ENCODE assay signal across 1 cellular context in genomic region chr10:100346351-100346764, GRCh38.
TF ChIP-seq lines count a peak whose summit lies in the region.

No MANE protein-coding gene starts in this region.

TF ChIP-seq in K562, 482 proteins besides CTCF, POLR2A, EP300 and RAD21 (continued from another document and continues in another):
- TF ChIP-seq ZFP91 (CRISPR knock-in tag; IDR thresholded peaks at IDR 0.05) (no peak), FOXK1 (CRISPR knock-in tag; IDR thresholded peaks at IDR 0.05; ENCODE audit: borderline replicate concordance) (no peak), HMG20A (CRISPR knock-in tag; conservative IDR thresholded peaks at IDR 0.05) (no peak), SAFB2 (IDR thresholded peaks at IDR 0.05; ENCODE audit: borderline replicate concordance, low read depth, low read length, severe bottlenecking) (no peak), HSF4 (CRISPR knock-in tag; IDR thresholded peaks at IDR 0.05; ENCODE audit: borderline replicate concordance) (no peak), HMG20B (CRISPR knock-in tag; IDR thresholded peaks at IDR 0.05) (no peak), POLR3G (IDR thresholded peaks at IDR 0.05; ENCODE audit: extremely low read depth, insufficient read length, insufficient replicate concordance) (no peak), TAF9B (IDR thresholded peaks at IDR 0.05; ENCODE audit: partially characterized antibody) (no peak), ZNF79 (CRISPR knock-in tag; IDR thresholded peaks at IDR 0.05; ENCODE audit: low read depth) (no peak), CBX2 (IDR thresholded peaks at IDR 0.05; ENCODE audit: insufficient read depth, low read length, poor library complexity, severe bottlenecking) (no peak), ZNF347 (CRISPR knock-in tag; IDR thresholded peaks at IDR 0.05; ENCODE audit: low read depth) (no peak), HDAC2 (IDR thresholded peaks at IDR 0.05) (no peak), POLR2AphosphoS5 (IDR thresholded peaks at IDR 0.05; ENCODE audit: control insufficient read depth, insufficient read depth, low read depth, low read length) (no peak), SMAD2 (IDR thresholded peaks at IDR 0.05; ENCODE audit: low read depth, low read length) (no peak), XRCC5 (IDR thresholded peaks at IDR 0.05; ENCODE audit: low read depth, low read length) (no peak), ZNF175 (CRISPR knock-in tag; IDR thresholded peaks at IDR 0.05; ENCODE audit: low read depth) (no peak), TEAD4 (IDR thresholded peaks at IDR 0.05; ENCODE audit: low read length) (no peak), TEAD4 (CRISPR knock-in tag; IDR thresholded peaks at IDR 0.05; ENCODE audit: borderline replicate concordance) (no peak), SAP30 (IDR thresholded peaks at IDR 0.05; ENCODE audit: borderline replicate concordance, insufficient read depth, low read depth, low read length, poor library complexity, severe bottlenecking) (no peak), JUN (IDR thresholded peaks at IDR 0.05; ENCODE audit: borderline replicate concordance, low read depth, low read length) (no peak; the same call in 1 of the 2 replicates), JUN (CRISPR knock-in tag; IDR thresholded peaks at IDR 0.05; ENCODE audit: borderline replicate concordance) (no peak), SRSF9 (IDR thresholded peaks at IDR 0.05; ENCODE audit: borderline replicate concordance, low read depth, low read length) (no peak), BHLHE40 (IDR thresholded peaks at IDR 0.05; ENCODE audit: low read length) (peak; percentile 75), HNRNPL (IDR thresholded peaks at IDR 0.05; ENCODE audit: low read depth, low read length) (no peak), ZNF431 (CRISPR knock-in tag; IDR thresholded peaks at IDR 0.05) (no peak), TAF15 (IDR thresholded peaks at IDR 0.05; ENCODE audit: low read depth, low read length) (no peak), SIX5 (IDR thresholded peaks at IDR 0.05; ENCODE audit: borderline replicate concordance in 1 of 2, insufficient read depth in 1 of 2, low read depth in 1 of 2, low read length in 2 of 2) (no peak), NR3C1 (CRISPR knock-in tag; IDR thresholded peaks at IDR 0.05) (no peak), ILK (tag; IDR thresholded peaks at IDR 0.05; ENCODE audit: borderline replicate concordance, low read depth) (no peak), CCNT2 (IDR thresholded peaks at IDR 0.05; ENCODE audit: borderline replicate concordance, extremely low read depth, insufficient read length, low read depth, low read length) (peak; percentile 58), LARP7 (IDR thresholded peaks at IDR 0.05) (no peak), BACH1 (tag; IDR thresholded peaks at IDR 0.05) (no peak), KLF10 (CRISPR knock-in tag; IDR thresholded peaks at IDR 0.05) (no peak), E2F4 (CRISPR knock-in tag; IDR thresholded peaks at IDR 0.05; ENCODE audit: low read depth) (no peak), CHD7 (IDR thresholded peaks at IDR 0.05; ENCODE audit: low read depth, low read length) (no peak), HDAC1 (IDR thresholded peaks at IDR 0.05) (peak in 1 of 2 experiments; percentile 87; a peak in 1 of 4 replicates), CREM (IDR thresholded peaks at IDR 0.05; ENCODE audit: low read depth) (peak; percentile 23; the same call in 1 of the 2 replicates), MXD1 (CRISPR knock-in tag; IDR thresholded peaks at IDR 0.05; ENCODE audit: borderline replicate concordance, poor library complexity, severe bottlenecking) (peak; percentile 4)
- TF ChIP-seq, protein P1, sequence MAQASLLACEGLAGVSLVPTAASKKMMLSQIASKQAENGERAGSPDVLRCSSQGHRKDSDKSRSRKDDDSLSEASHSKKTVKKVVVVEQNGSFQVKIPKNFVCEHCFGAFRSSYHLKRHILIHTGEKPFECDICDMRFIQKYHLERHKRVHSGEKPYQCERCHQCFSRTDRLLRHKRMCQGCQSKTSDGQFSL (CRISPR knock-in tag; IDR thresholded peaks at IDR 0.05), result no peak
- TF ChIP-seq, protein P1 (tag; IDR thresholded peaks at IDR 0.05), result no peak
- TF ChIP-seq, protein P2, sequence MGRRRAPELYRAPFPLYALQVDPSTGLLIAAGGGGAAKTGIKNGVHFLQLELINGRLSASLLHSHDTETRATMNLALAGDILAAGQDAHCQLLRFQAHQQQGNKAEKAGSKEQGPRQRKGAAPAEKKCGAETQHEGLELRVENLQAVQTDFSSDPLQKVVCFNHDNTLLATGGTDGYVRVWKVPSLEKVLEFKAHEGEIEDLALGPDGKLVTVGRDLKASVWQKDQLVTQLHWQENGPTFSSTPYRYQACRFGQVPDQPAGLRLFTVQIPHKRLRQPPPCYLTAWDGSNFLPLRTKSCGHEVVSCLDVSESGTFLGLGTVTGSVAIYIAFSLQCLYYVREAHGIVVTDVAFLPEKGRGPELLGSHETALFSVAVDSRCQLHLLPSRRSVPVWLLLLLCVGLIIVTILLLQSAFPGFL (CRISPR knock-in tag; IDR thresholded peaks at IDR 0.05), result no peak
- TF ChIP-seq, protein P3, sequence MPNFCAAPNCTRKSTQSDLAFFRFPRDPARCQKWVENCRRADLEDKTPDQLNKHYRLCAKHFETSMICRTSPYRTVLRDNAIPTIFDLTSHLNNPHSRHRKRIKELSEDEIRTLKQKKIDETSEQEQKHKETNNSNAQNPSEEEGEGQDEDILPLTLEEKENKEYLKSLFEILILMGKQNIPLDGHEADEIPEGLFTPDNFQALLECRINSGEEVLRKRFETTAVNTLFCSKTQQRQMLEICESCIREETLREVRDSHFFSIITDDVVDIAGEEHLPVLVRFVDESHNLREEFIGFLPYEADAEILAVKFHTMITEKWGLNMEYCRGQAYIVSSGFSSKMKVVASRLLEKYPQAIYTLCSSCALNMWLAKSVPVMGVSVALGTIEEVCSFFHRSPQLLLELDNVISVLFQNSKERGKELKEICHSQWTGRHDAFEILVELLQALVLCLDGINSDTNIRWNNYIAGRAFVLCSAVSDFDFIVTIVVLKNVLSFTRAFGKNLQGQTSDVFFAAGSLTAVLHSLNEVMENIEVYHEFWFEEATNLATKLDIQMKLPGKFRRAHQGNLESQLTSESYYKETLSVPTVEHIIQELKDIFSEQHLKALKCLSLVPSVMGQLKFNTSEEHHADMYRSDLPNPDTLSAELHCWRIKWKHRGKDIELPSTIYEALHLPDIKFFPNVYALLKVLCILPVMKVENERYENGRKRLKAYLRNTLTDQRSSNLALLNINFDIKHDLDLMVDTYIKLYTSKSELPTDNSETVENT (CRISPR knock-in tag; IDR thresholded peaks at IDR 0.05), result 0 out of 2 replicates have a peak, but pooled peaks have one; percentile 9
